ENCODE assay signal across 8 cellular contexts in the genomic region with DNA sequence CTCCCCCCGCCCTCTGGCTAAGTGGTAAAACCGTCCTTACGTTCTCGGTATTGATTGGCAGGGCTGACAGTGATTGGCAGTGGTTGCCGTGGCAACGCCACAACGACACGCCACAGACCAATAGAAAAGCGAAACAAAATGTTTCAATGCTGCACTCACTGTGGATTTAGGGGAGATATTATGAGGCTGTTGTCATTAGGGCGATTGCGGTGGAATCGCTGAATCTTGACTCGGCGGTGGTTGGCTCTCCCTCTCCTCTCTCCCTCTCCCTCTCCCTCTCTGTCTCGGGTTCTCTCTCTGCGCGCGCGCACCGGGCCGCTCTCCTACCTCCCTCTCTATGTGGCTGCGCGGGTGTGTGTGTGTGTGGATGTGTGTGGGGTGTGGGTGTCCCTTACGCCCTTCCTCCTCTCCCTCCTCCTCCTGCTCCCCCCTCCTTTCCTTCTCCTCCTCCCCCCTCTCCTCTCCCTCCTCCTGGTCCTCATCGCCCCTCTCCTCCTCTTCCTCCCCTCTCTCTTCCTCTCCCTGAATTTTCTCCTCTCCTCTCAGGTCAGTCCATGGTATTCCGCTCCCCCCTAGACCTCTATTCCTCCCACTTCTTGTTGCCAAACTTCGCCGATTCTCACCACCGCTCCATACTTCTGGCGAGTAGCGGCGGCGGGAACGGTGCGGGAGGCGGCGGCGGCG. TPM values are rescaled to one million over a fixed set of nuclear protein-coding genes. Genes with fewer than 3 reads are reported as not detected.
DNase-seq lines count a peak whose midpoint lies in the region; ATAC-seq and TF ChIP-seq lines count a peak whose summit lies in the region.

A gene (plus strand): TSS at position 152 of the 684 bp plus-strand sequence. CDS start 403 bp downstream, at position 555.

- H3K36me3 Mint-ChIP-seq in activated naive CD4-positive, alpha-beta T cell treated with anti-CD3 and anti-CD28 coated beads for 36 hours (ENCODE audit: low read depth): no peaks in the 10 kb centered on the region
- H3K36me3 Mint-ChIP-seq in natural killer cell treated with Interleukin-12 subunit alpha and Interleukin-12 subunit beta and Interleukin-15 and Interleukin-18, amount 100 ng/mL, for 72 hours: no peaks in the 10 kb centered on the region

- H3K27ac Mint-ChIP-seq in activated naive CD4-positive, alpha-beta T cell treated with anti-CD3 and anti-CD28 coated beads for 36 hours: no peak within 1 kb of the TSS
- no peak within 1 kb of the TSS for H3K27ac Mint-ChIP-seq in natural killer cell treated with Interleukin-12 subunit alpha and Interleukin-12 subunit beta and Interleukin-15 and Interleukin-18, amount 100 ng/mL, for 72 hours

- peaks cover 77% of the 10 kb centered on the region for H3K27me3 Mint-ChIP-seq in activated naive CD4-positive, alpha-beta T cell treated with anti-CD3 and anti-CD28 coated beads for 36 hours (ENCODE audit: low read depth)
- peaks cover 47 to 68% of the 10 kb centered on the region in 2 donors for H3K27me3 Mint-ChIP-seq in natural killer cell treated with Interleukin-12 subunit alpha and Interleukin-12 subunit beta and Interleukin-15 and Interleukin-18, amount 100 ng/mL, for 72 hours

- H3K9me3 ChIP-seq in Peyer's patch (no peaks in the 10 kb centered on the region), colonic mucosa (no peaks in the 10 kb centered on the region), ovary (no peaks in the 10 kb centered on the region)

- H3K9ac ChIP-seq in colonic mucosa (ENCODE audit: low read depth in 2 of 2, low read length in 2 of 2): no peak within 1 kb of the TSS

- ATAC-seq in HG02885 (IDR thresholded peaks at IDR 0.05; ENCODE audit: poor library complexity, unreplicated experiment): peak; percentile 65
- peak; percentile 55 to 73 for ATAC-seq in natural killer cell treated with Interleukin-12 subunit alpha and Interleukin-12 subunit beta and Interleukin-15 and Interleukin-18, amount 100 ng/mL, for 72 hours

- H3K9me3 Mint-ChIP-seq in activated naive CD4-positive, alpha-beta T cell treated with anti-CD3 and anti-CD28 coated beads for 36 hours: no peaks in the 10 kb centered on the region
- H3K9me3 Mint-ChIP-seq in natural killer cell treated with Interleukin-12 subunit alpha and Interleukin-12 subunit beta and Interleukin-15 and Interleukin-18, amount 100 ng/mL, for 72 hours: no peaks in the 10 kb centered on the region

- H3K27ac ChIP-seq in Peyer's patch (no peak within 1 kb of the TSS), colonic mucosa (no peak within 1 kb of the TSS), ovary (no peak within 1 kb of the TSS)

- TF ChIP-seq POLR2A in Peyer's patch (IDR thresholded peaks at IDR 0.05): no peak
- TF ChIP-seq POLR2A in ovary (IDR thresholded peaks at IDR 0.05): no peak

- no peak for TF ChIP-seq CTCF in Peyer's patch (IDR thresholded peaks at IDR 0.05)
- TF ChIP-seq CTCF in colonic mucosa (IDR thresholded peaks at IDR 0.05): no peak
- TF ChIP-seq CTCF in ovary (IDR thresholded peaks at IDR 0.05): no peak

- CTCF ChIA-PET in activated naive CD4-positive, alpha-beta T cell treated with anti-CD3 and anti-CD28 coated beads for 36 hours (lab: Charles Lee): no interaction called here

- peak within 1 kb of the TSS in 3 of 4 donors; percentile 34 to 49 (median 39) for H3K4me3 ChIP-seq in Peyer's patch
- peak within 1 kb of the TSS; percentile 19 for H3K4me3 ChIP-seq in colonic mucosa
- H3K4me3 ChIP-seq in ovary: no peak within 1 kb of the TSS

- H3K4me1 ChIP-seq in Peyer's patch (peaks cover 0 to 58% (median 7%) of the 10 kb centered on the region in 4 donors), colonic mucosa (peaks cover 4% of the 10 kb centered on the region), ovary (ENCODE audit: insufficient read depth) (peaks cover 4% of the 10 kb centered on the region)

- peak; percentile 66 for DNase-seq in activated naive CD4-positive, alpha-beta T cell treated with anti-CD3 and anti-CD28 coated beads for 36 hours
- DNase-seq in activated naive CD4-positive, alpha-beta T cell treated with anti-CD3 and anti-CD28 coated beads, Interleukin-2, amount 50 U/mL, for 16 hours: no peak
- peak in 1 of 3 donors; percentile 35 for DNase-seq in Peyer's patch
- DNase-seq in colonic mucosa: no peak
- no peak for DNase-seq in natural killer cell treated with Interleukin-12 subunit alpha and Interleukin-12 subunit beta and Interleukin-15 and Interleukin-18, amount 100 ng/mL, for 72 hours (ENCODE audit: low spot score)
- DNase-seq in ovary: no peak
- no peak for DNase-seq in dedifferentiated amniotic fluid mesenchymal stem cell (ENCODE audit: extremely low spot score)

- H3K4me3 Mint-ChIP-seq in activated naive CD4-positive, alpha-beta T cell treated with anti-CD3 and anti-CD28 coated beads for 36 hours: peak within 1 kb of the TSS; percentile 74
- peak within 1 kb of the TSS; percentile 77 for H3K4me3 Mint-ChIP-seq in natural killer cell treated with Interleukin-12 subunit alpha and Interleukin-12 subunit beta and Interleukin-15 and Interleukin-18, amount 100 ng/mL, for 72 hours

- 1 to 2% (median 1%) methylated on average over 39 of the region's 39 CpGs for WGBS in ovary, 3 donors

- peaks cover 0 to 65% of the 10 kb centered on the region in 2 donors for H3K27me3 ChIP-seq in Peyer's patch
- H3K27me3 ChIP-seq in colonic mucosa: peaks cover 88% of the 10 kb centered on the region
- H3K27me3 ChIP-seq in ovary: no peaks in the 10 kb centered on the region

- intact Hi-C loops in activated naive CD4-positive, alpha-beta T cell treated with anti-CD3 and anti-CD28 coated beads for 36 hours (cut with micrococcal nuclease): loop anchor here (2.0 to 5.0 kb wide), 3 partner anchors 67 to 324 kb away; a partner anchor contains a TSS
- intact Hi-C loops in colonic mucosa (cut with DNase I): loop anchor here (10.0 kb wide), 1 partner anchor 137 kb away; no protein-coding TSS in a partner anchor
- intact Hi-C loops in ovary (cut with DNase I): loop anchor here in 1 of 4 donors (10.0 kb wide), 1 partner anchor 897 kb away; no protein-coding TSS in a partner anchor

- H3K4me1 Mint-ChIP-seq in activated naive CD4-positive, alpha-beta T cell treated with anti-CD3 and anti-CD28 coated beads for 36 hours (ENCODE audit: low read depth): peaks cover 49% of the 10 kb centered on the region
- peaks cover 15 to 27% of the 10 kb centered on the region in 2 donors for H3K4me1 Mint-ChIP-seq in natural killer cell treated with Interleukin-12 subunit alpha and Interleukin-12 subunit beta and Interleukin-15 and Interleukin-18, amount 100 ng/mL, for 72 hours (ENCODE audit: low read depth in 2 of 2)

- TF ChIP-seq EP300 in ovary (IDR thresholded peaks at IDR 0.05): no peak

- H3K36me3 ChIP-seq in Peyer's patch: no peaks in the 10 kb centered on the region
- H3K36me3 ChIP-seq in colonic mucosa: no peaks in the 10 kb centered on the region
- H3K36me3 ChIP-seq in ovary: no peaks in the 10 kb centered on the region

RNA-seq across cellular contexts. Expression of the gene that starts here (rescaled TPM):
- not detected for total RNA-seq in activated naive CD4-positive, alpha-beta T cell treated with anti-CD3 and anti-CD28 coated beads for 36 hours
- not detected for total RNA-seq in Peyer's patch
- not detected for total RNA-seq in colonic mucosa
- total RNA-seq in natural killer cell treated with Interleukin-12 subunit alpha and Interleukin-12 subunit beta and Interleukin-15 and Interleukin-18, amount 100 ng/mL, for 72 hours: not detected
- total RNA-seq in ovary: not detected
- polyA plus RNA-seq in ovary: not detected

Comparison
In these comparisons a context has a peak if more than half of its experiments do, and no peak if none do; other contexts are left out.
1. Peak in DNase-seq in activated naive CD4-positive, alpha-beta T cell treated with anti-CD3 and anti-CD28 coated beads for 36 hours; RNA of the gene not detected or under 1 TPM.
2. Peak in ATAC-seq in natural killer cell treated with Interleukin-12 subunit alpha and Interleukin-12 subunit beta and Interleukin-15 and Interleukin-18, amount 100 ng/mL, for 72 hours; RNA of the gene not detected or under 1 TPM.